ENCODE assay signal across 18 cellular contexts in the genomic region with DNA sequence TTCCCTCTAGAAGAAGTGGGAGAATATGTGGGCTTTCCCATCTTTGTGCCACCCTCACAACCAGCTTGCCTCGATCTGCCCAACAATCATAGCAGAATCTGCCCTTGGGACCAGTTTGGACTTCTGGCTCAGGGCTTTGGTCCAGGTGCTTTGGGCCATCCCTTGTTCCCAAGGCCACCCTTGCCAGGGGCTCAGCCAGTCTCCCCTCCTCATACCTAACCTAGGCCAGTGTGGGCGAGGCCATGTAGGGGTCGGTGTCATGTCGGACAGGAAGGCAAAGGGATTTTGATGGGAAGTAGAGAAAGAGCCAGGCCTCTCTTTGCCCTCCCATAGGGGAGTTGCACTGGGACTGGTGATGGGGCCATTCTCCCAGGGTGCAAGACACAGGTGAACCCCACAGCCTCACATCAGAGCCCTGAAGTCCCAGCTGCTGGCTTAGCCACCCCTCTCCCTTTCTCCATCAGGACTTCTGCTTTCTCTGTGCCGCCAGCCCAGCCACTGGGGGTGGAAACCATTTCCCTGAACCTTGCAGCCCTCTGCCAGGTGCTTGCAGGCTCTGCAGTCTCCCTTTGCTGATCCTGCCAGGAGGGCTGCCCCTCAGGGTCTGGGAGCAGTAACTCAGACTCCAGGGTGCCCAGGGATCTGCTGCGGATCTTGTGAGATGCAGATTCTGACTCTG.
DNase-seq lines count a peak whose midpoint lies in the region; TF ChIP-seq lines count a peak whose summit lies in the region.
"Had no signal": no experiment of that assay in that cellular context is flagged by ENCODE, and none has a peak within 500 bp of the region (broad histone marks: within the 10 kb centered on the region; RNA-seq: fewer than 3 reads in every experiment).

No MANE protein-coding gene starts in this region.

- TF ChIP-seq CTCF in A673 (conservative IDR thresholded peaks at IDR 0.05; ENCODE audit: low read depth, low read length) (no peak), NB4 (IDR thresholded peaks at IDR 0.05; ENCODE audit: low read depth, low read length) (no peak), coronary artery (IDR thresholded peaks at IDR 0.05) (no peak), ovary (IDR thresholded peaks at IDR 0.05) (no peak)

- H3K4me3 ChIP-seq in A673 (ENCODE audit: low read depth, low read length, poor library complexity, severe bottlenecking) (no peak overlapping the region), NB4 (ENCODE audit: low read depth, low read length) (no peak overlapping the region), coronary artery (no peak overlapping the region), ovary (no peak overlapping the region)
- H3K4me3 ChIP-seq: BLaER1, HAP-1 had no signal

- no peak for TF ChIP-seq EP300 in ovary (IDR thresholded peaks at IDR 0.05)

- no peak for TF ChIP-seq POLR2A in NB4 (IDR thresholded peaks at IDR 0.05; ENCODE audit: extremely low read depth, insufficient read length)
- no peak for TF ChIP-seq POLR2A in ovary (IDR thresholded peaks at IDR 0.05)

- H3K9me3 ChIP-seq in A673 (ENCODE audit: low read depth, low read length, poor library complexity, severe bottlenecking) (no peaks in the 10 kb centered on the region), ovary (no peaks in the 10 kb centered on the region)
- H3K9me3 ChIP-seq: BLaER1, Caco-2, HAP-1 had no signal

- DNase-seq in A673 (ENCODE audit: low spot score) (no peak), NB4 (ENCODE audit: low read depth) (peak; percentile 29), coronary artery (ENCODE audit: low spot score) (peak; percentile 70), ovary (no peak), hippocampal formation (lab: John Stamatoyannopoulos, UW) (no peak), NCI-H510A treated with DMSO at 0.1 percent for 48 hours (lab: John Stamatoyannopoulos, UW) (no peak), middle frontal gyrus (ENCODE audit: extremely low spot score, low spot score) (no peak)
- no peak for DNase-seq in stimulated activated CD8-positive, alpha-beta memory T cell treated with anti-CD3 and anti-CD28 coated beads, Interleukin-4, amount 100 ng/mL, for 48 hours
- DNase-seq: CD4-positive, CD25-positive, alpha-beta regulatory T cell; CD8-positive, alpha-beta T cell; DMS 273 treated with DMSO at 0.1 percent for 48 hours; DMS79 treated with DMSO at 0.1 percent for 48 hours; GOT3; HFFc6 had no signal

- CTCF ChIA-PET in A673 (lab: Charles Lee): no interaction called here

- no TSS peak for BruUV-seq in A673 (replicated peaks; lab: Mats Ljungman, UMichigan)

- POLR2A ChIA-PET in A673 (lab: Charles Lee; ENCODE audit: low non-redundant PET): no interaction called here

- intact Hi-C loops in A673 (cut with micrococcal nuclease; ENCODE audit: unreplicated experiment): no loop called here
- intact Hi-C loops in ovary (cut with DNase I): loop anchor here in 1 of 4 donors (10.0 kb wide), 1 partner anchor 58 kb away; a partner anchor contains a TSS

- H3K27ac ChIP-seq in A673 (ENCODE audit: low read depth, low read length, poor library complexity, severe bottlenecking) (peak overlapping the region; percentile 24), coronary artery (no peak overlapping the region), ovary (peak overlapping the region; percentile 84 to 86)
- H3K27ac ChIP-seq: BLaER1, C4-2B had no signal

- H3K36me3 ChIP-seq in A673 (ENCODE audit: insufficient read depth, low read length, poor library complexity, severe bottlenecking) (no peaks in the 10 kb centered on the region), ovary (no peaks in the 10 kb centered on the region)
- H3K36me3 ChIP-seq: BLaER1, HAP-1 had no signal

- H3K27me3 ChIP-seq in A673 (replicated peaks; ENCODE audit: insufficient read depth, low read depth, low read length, poor library complexity) (no peaks in the 10 kb centered on the region), ovary (no peaks in the 10 kb centered on the region)
- H3K27me3 ChIP-seq: BLaER1 had no signal

- 85 to 90% (median 88%) methylated on average over 6 of the region's 6 CpGs for whole genome bisulfite sequencing in ovary, 3 donors

- H3K4me1 ChIP-seq in A673 (ENCODE audit: insufficient read depth, low read length, poor library complexity, severe bottlenecking): peaks cover 56% of the 10 kb centered on the region
- peaks cover 16% of the 10 kb centered on the region for H3K4me1 ChIP-seq in ovary (ENCODE audit: insufficient read depth)
- H3K4me1 ChIP-seq: BLaER1, HAP-1 had no signal

Comparison
In these comparisons a context has a peak if more than half of its experiments do, and no peak if none do; other contexts are left out.
1. DNase-seq: peak in NB4 (single experiment) and coronary artery (single experiment); none in A673 (single experiment), ovary (0 of 5), hippocampal formation (0 of 2), NCI-H510A treated with DMSO at 0.1 percent for 48 hours (single experiment), middle frontal gyrus (single experiment) and stimulated activated CD8-positive, alpha-beta memory T cell treated with anti-CD3 and anti-CD28 coated beads, Interleukin-4, amount 100 ng/mL, for 48 hours (single experiment).
2. H3K27ac ChIP-seq: peak in A673 (single experiment) and ovary (2 of 2); none in coronary artery (0 of 2).